8 cellular contexts compared by ENCODE assay signal in the genomic region with DNA sequence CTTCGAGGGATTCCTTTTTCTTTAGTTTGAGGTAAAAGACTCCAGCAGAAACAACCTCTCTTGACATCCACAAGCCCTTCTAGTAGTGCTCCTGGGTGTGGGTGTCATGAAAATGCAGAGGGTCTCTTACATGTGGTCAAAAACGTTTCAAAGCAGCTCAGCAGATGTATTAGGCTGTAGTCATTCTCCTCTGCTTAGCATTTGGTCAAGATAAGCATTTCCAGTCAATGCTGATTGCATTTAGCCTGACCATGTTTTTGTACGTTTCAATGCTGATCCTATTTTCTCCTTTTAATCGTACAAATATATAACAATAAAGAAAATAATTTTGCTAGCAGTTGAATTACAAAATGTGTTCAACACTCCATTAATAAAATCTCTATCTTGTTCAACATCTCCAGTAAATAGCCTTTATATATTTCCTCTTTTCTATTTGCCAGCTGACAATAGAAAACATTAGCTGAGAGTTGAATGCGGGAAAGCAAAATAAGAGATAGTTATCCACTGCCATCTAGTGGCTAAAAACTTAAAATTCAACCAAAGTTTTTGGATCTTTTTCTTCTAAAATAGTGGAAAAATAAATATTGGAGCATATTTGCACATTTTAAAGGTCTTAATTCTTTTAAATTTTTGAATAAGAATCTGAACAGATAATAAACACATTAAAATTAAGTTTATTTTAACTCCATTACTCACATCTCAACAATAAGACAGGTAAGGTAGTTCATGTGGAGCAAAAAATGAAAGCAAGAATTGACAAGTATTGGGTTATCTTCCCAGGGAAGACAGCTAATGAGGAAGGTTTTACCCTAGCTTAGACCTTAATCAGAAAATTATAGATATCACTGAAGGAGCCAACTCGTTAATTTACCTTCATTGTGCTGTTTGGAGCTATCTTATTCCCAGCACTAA. TPM values are rescaled to one million over a fixed set of nuclear protein-coding genes. Genes with fewer than 3 reads are reported as not detected.
DNase-seq lines count a peak whose midpoint lies in the region; ATAC-seq and TF ChIP-seq lines count a peak whose summit lies in the region.

No MANE protein-coding gene starts in this region.

- no peaks in the 10 kb centered on the region for H3K9me3 Mint-ChIP-seq in neural crest cell
- H3K9me3 Mint-ChIP-seq in activated CD8-positive, alpha-beta memory T cell treated with anti-CD3 and anti-CD28 coated beads, Interleukin-2, amount 10 ng/mL, durations not matched to agents 7 days and 5 days (ENCODE audit: low read depth), result no peaks in the 10 kb centered on the region

- in situ Hi-C loops in ACHN (cut with HindIII; ENCODE audit: low pct_ligation_motif_present, low pct_unique_long_range_greater_than_20kb, low sequenced_read_pairs), result no loop called here
- in situ Hi-C loops in GM13977 (cut with MboI; ENCODE audit: low pct_unique_long_range_greater_than_20kb, low sequenced_read_pairs, unreplicated experiment), result loop anchor here (25.0 kb wide), 1 partner anchor 273 kb away; no protein-coding TSS in a partner anchor

- H3K4me3 Mint-ChIP-seq in neural crest cell, result no peak overlapping the region
- no peak overlapping the region for H3K4me3 Mint-ChIP-seq in activated CD8-positive, alpha-beta memory T cell treated with anti-CD3 and anti-CD28 coated beads, Interleukin-2, amount 10 ng/mL, durations not matched to agents 7 days and 5 days

- ATAC-seq in activated CD8-positive, alpha-beta memory T cell treated with anti-CD3 and anti-CD28 coated beads, Interleukin-2, amount 10 ng/mL, durations not matched to agents 7 days and 5 days, result no peak

- intact Hi-C loops in head of caudate nucleus (cut with DNase I), result no loop called here

- CTCF ChIA-PET in activated CD8-positive, alpha-beta memory T cell treated with anti-CD3 and anti-CD28 coated beads, Interleukin-2, amount 10 ng/mL, durations not matched to agents 7 days and 5 days (lab: Charles Lee), result interaction anchor here (1.0 to 1.9 kb wide), 7 partner anchors 8 to 290 kb away, joined by 3 to 8 read pairs (median 4); no protein-coding TSS in a partner anchor

- H3K27ac ChIP-seq in coronary artery, result no peak overlapping the region

- no peak overlapping the region for H3K4me3 ChIP-seq in coronary artery

- H3K36me3 Mint-ChIP-seq in neural crest cell (ENCODE audit: low read depth), result no peaks in the 10 kb centered on the region
- H3K36me3 Mint-ChIP-seq in activated CD8-positive, alpha-beta memory T cell treated with anti-CD3 and anti-CD28 coated beads, Interleukin-2, amount 10 ng/mL, durations not matched to agents 7 days and 5 days, result no peaks in the 10 kb centered on the region

- TF ChIP-seq CTCF in GM13977 (IDR thresholded peaks at IDR 0.05; ENCODE audit: extremely low read depth, insufficient read depth, missing control alignments) (peak; percentile 47), coronary artery (IDR thresholded peaks at IDR 0.05) (peak; percentile 48), neural crest cell (conservative IDR thresholded peaks at IDR 0.05) (peak; percentile 84)

- peaks cover 7% of the 10 kb centered on the region for H3K27me3 Mint-ChIP-seq in neural crest cell (ENCODE audit: low read depth)
- H3K27me3 Mint-ChIP-seq in activated CD8-positive, alpha-beta memory T cell treated with anti-CD3 and anti-CD28 coated beads, Interleukin-2, amount 10 ng/mL, durations not matched to agents 7 days and 5 days, result peaks cover 9% of the 10 kb centered on the region

- no peak overlapping the region for H3K27ac Mint-ChIP-seq in neural crest cell (ENCODE audit: unreplicated experiment)
- no peak overlapping the region for H3K27ac Mint-ChIP-seq in activated CD8-positive, alpha-beta memory T cell treated with anti-CD3 and anti-CD28 coated beads, Interleukin-2, amount 10 ng/mL, durations not matched to agents 7 days and 5 days

- H3K4me1 Mint-ChIP-seq in neural crest cell, result no peaks in the 10 kb centered on the region
- no peaks in the 10 kb centered on the region for H3K4me1 Mint-ChIP-seq in activated CD8-positive, alpha-beta memory T cell treated with anti-CD3 and anti-CD28 coated beads, Interleukin-2, amount 10 ng/mL, durations not matched to agents 7 days and 5 days

- DNase-seq in ACHN, result peak; percentile 33
- peak; percentile 24 for DNase-seq in GM13977 (ENCODE audit: low spot score)
- DNase-seq in NCI-H345 treated with DMSO at 0.1 percent for 48 hours (lab: John Stamatoyannopoulos, UW; ENCODE audit: unreplicated experiment), result peak; percentile 18
- DNase-seq in coronary artery (ENCODE audit: low spot score), result no peak
- no peak for DNase-seq in neural crest cell (ENCODE audit: low read depth, low spot score)
- no peak for DNase-seq in activated CD8-positive, alpha-beta memory T cell treated with anti-CD3 and anti-CD28 coated beads, Interleukin-2, amount 10 ng/mL, durations not matched to agents 7 days and 5 days
- DNase-seq in stimulated activated naive CD4-positive, alpha-beta T cell treated with Interleukin-2 at 50 U/mL for 16 hours (lab: John Stamatoyannopoulos, UW), result no peak
- DNase-seq in head of caudate nucleus, result no peak

RNA-seq across cellular contexts. Expression of a gene that starts 15.2 kb away (rescaled TPM):
- total RNA-seq in neural crest cell, result 26.9 and 31.2 TPM in 2 replicates
- 10 to 100 TPM; 10.5 to 11.1 TPM for total RNA-seq in activated CD8-positive, alpha-beta memory T cell treated with anti-CD3 and anti-CD28 coated beads, Interleukin-2, amount 10 ng/mL, durations not matched to agents 7 days and 5 days

Comparison
In these comparisons a context has a peak if more than half of its experiments do, and no peak if none do; other contexts are left out.
1. DNase-seq: peak in ACHN (single experiment), GM13977 (single experiment) and NCI-H345 treated with DMSO at 0.1 percent for 48 hours (single experiment); none in coronary artery (single experiment), neural crest cell (single experiment), activated CD8-positive, alpha-beta memory T cell treated with anti-CD3 and anti-CD28 coated beads, Interleukin-2, amount 10 ng/mL, durations not matched to agents 7 days and 5 days (single experiment), stimulated activated naive CD4-positive, alpha-beta T cell treated with Interleukin-2 at 50 U/mL for 16 hours (single experiment) and head of caudate nucleus (0 of 42).
2. Peak in every context shown above with its lines, with median percentiles within 50 percentile points of each other: CTCF ChIP-seq.